ENCODE assay signal across 18 cellular contexts in genomic region chr4:2079926-2080325, GRCh38. TPM values are rescaled to one million over a fixed set of nuclear protein-coding genes. Genes with fewer than 3 reads are reported as not detected.
DNase-seq lines count a peak whose midpoint lies in the region; ATAC-seq and TF ChIP-seq lines count a peak whose summit lies in the region.
"Had no signal": no experiment of that assay in that cellular context is flagged by ENCODE, and none has a peak within 500 bp of the region (broad histone marks: within the 10 kb centered on the region; RNA-seq: fewer than 3 reads in every experiment).

No MANE protein-coding gene starts in this region.

- peak overlapping the region in 6 of 11 experiments; percentile 42 to 91 (median 78); a peak in 12 of 22 replicates for H3K4me2 ChIP-seq in BLaER1 treated with 17β-estradiol and CSF1 and Interleukin-3, amounts not matched to agents 10 nM and 100 nM

- no TSS peak for BruUV-seq in MCF 10A (replicated peaks; lab: Mats Ljungman, UMichigan)

- intact Hi-C loops in sciatic nerve (cut with DNase I), result no loop called here
- intact Hi-C loops in MCF 10A (cut with micrococcal nuclease), result no loop called here
- intact Hi-C loops in uterus (cut with DNase I; ENCODE audit: low total_unique reads), result no loop called here

- CTCF ChIA-PET in MCF 10A (lab: Yijun Ruan, JAX), result no interaction called here

- DNase-seq in activated CD8-positive, alpha-beta memory T cell treated with anti-CD3 and anti-CD28 coated beads, Interleukin-2, amount 50 U/mL, for 48 hours, result peak; percentile 32
- no peak for DNase-seq in activated CD8-positive, alpha-beta memory T cell treated with anti-CD3 and anti-CD28 coated beads, Interleukin-2, amount 50 U/mL, for 4 hours
- DNase-seq in coronary artery (ENCODE audit: low spot score) (peak; percentile 49), sciatic nerve (ENCODE audit: low spot score) (peak; percentile 43), MCF 10A (ENCODE audit: unreplicated experiment) (no peak), uterus (no peak)
- DNase-seq: 8988T; CD4-positive, CD25-positive, alpha-beta regulatory T cell; COR-L47; GOT3; NCI-H1105 treated with DMSO at 0.1 percent for 48 hours; NCI-H1694; NCI-H2081 treated with DMSO at 0.1 percent for 48 hours had no signal

- H3K4me3 Mint-ChIP-seq in MCF 10A (ENCODE audit: unreplicated experiment), result no peak overlapping the region
- H3K4me3 Mint-ChIP-seq: CD4-positive, CD25-positive, alpha-beta regulatory T cell had no signal

- peak overlapping the region in 1 of 11 experiments; percentile 13; a peak in 1 of 22 replicates for H3K27ac ChIP-seq in BLaER1 treated with 17β-estradiol and CSF1 and Interleukin-3, amounts not matched to agents 10 nM and 100 nM
- H3K27ac ChIP-seq in coronary artery (no peak overlapping the region), uterus (no peak overlapping the region)

- POLR2A ChIA-PET in MCF 10A (lab: Yijun Ruan, JAX), result no interaction called here

- H3K27me3 ChIP-seq in BLaER1 treated with 17β-estradiol and CSF1 and Interleukin-3, amounts not matched to agents 10 nM and 100 nM, result peaks cover 0 to 36% (median 0%) of the 10 kb centered on the region in 11 experiments; a peak in 4 of 22 replicates
- H3K27me3 ChIP-seq in uterus, result no peaks in the 10 kb centered on the region

- 0 out of 22 replicates have a peak, but pooled peaks cover 0 to 8% (median 0%) of the 10 kb centered on the region in 11 experiments for H3K9me3 ChIP-seq in BLaER1 treated with 17β-estradiol and CSF1 and Interleukin-3, amounts not matched to agents 10 nM and 100 nM (replicated peaks in 1 of 11)
- H3K9me3 ChIP-seq in uterus, result no peaks in the 10 kb centered on the region

- H3K4me3 ChIP-seq in BLaER1 treated with 17β-estradiol and CSF1 and Interleukin-3, amounts not matched to agents 10 nM and 100 nM, result no peak overlapping the region
- H3K4me3 ChIP-seq in coronary artery (no peak overlapping the region), uterus (no peak overlapping the region)
- H3K4me3 ChIP-seq: GM12878, K562 had no signal

- TF ChIP-seq CTCF in coronary artery (IDR thresholded peaks at IDR 0.05) (no peak), MCF 10A (IDR thresholded peaks at IDR 0.05; ENCODE audit: unreplicated experiment) (no peak), uterus (IDR thresholded peaks at IDR 0.05) (no peak)

- H3K27me3 Mint-ChIP-seq in MCF 10A (ENCODE audit: insufficient read depth, unreplicated experiment), result no peaks in the 10 kb centered on the region

- no peak for TF ChIP-seq POLR2A in uterus (IDR thresholded peaks at IDR 0.05)

- H3K9me3 Mint-ChIP-seq in MCF 10A (ENCODE audit: unreplicated experiment), result no peaks in the 10 kb centered on the region
- H3K9me3 Mint-ChIP-seq: CD4-positive, CD25-positive, alpha-beta regulatory T cell had no signal

- no peaks in the 10 kb centered on the region for H3K36me3 Mint-ChIP-seq in MCF 10A (ENCODE audit: insufficient read depth, unreplicated experiment)
- H3K36me3 Mint-ChIP-seq: CD4-positive, CD25-positive, alpha-beta regulatory T cell had no signal

- ATAC-seq in sciatic nerve (no peak), HG02759 (IDR thresholded peaks at IDR 0.05; ENCODE audit: unreplicated experiment) (no peak)
- ATAC-seq: GM12878, K562, Panc1 had no signal

- no peak overlapping the region for H3K27ac Mint-ChIP-seq in MCF 10A (ENCODE audit: low read depth, unreplicated experiment)
- H3K27ac Mint-ChIP-seq: CD4-positive, CD25-positive, alpha-beta regulatory T cell had no signal

- no peaks in the 10 kb centered on the region for H3K4me1 Mint-ChIP-seq in MCF 10A (ENCODE audit: insufficient read depth, unreplicated experiment)
- H3K4me1 Mint-ChIP-seq: CD4-positive, CD25-positive, alpha-beta regulatory T cell had no signal

- H3K4me1 ChIP-seq in BLaER1 treated with 17β-estradiol and CSF1 and Interleukin-3, amounts not matched to agents 10 nM and 100 nM, result peaks cover 25 to 97% (median 77%) of the 10 kb centered on the region in 10 experiments
- no peaks in the 10 kb centered on the region for H3K4me1 ChIP-seq in uterus

- H4K20me1 ChIP-seq in BLaER1 treated with 17β-estradiol and CSF1 and Interleukin-3, amounts not matched to agents 10 nM and 100 nM, result peaks cover 0 to 15% (median 0%) of the 10 kb centered on the region in 11 experiments; a peak in 2 of 22 replicates

- H3K36me3 ChIP-seq in BLaER1 treated with 17β-estradiol and CSF1 and Interleukin-3, amounts not matched to agents 10 nM and 100 nM, result no peaks in the 10 kb centered on the region
- no peaks in the 10 kb centered on the region for H3K36me3 ChIP-seq in uterus

- H3K9ac ChIP-seq in BLaER1 treated with 17β-estradiol and CSF1 and Interleukin-3, amounts not matched to agents 10 nM and 100 nM, result peak overlapping the region in 1 of 11 experiments; percentile 25; a peak in 1 of 22 replicates

RNA-seq across cellular contexts. Expression of gene NAT8L, which starts 20.8 kb away (rescaled TPM):
- total RNA-seq in sciatic nerve (8.1 TPM), MCF 10A (2022) (0.79 and 0.93 TPM in 2 replicates), uterus (1 to 10 TPM in 1 of 4 donors, under 1 TPM in 1, not detected in 2; 0.27 to 1.2 TPM)

Comparison
In these comparisons a context has a peak if more than half of its experiments do, and no peak if none do; other contexts are left out.
1. DNase-seq: peak in activated CD8-positive, alpha-beta memory T cell treated with anti-CD3 and anti-CD28 coated beads, Interleukin-2, amount 50 U/mL, for 48 hours (single experiment), coronary artery (single experiment) and sciatic nerve (single experiment); none in activated CD8-positive, alpha-beta memory T cell treated with anti-CD3 and anti-CD28 coated beads, Interleukin-2, amount 50 U/mL, for 4 hours (single experiment), MCF 10A (single experiment) and uterus (0 of 2).